20 cellular contexts compared by ENCODE assay signal in the genomic region with DNA sequence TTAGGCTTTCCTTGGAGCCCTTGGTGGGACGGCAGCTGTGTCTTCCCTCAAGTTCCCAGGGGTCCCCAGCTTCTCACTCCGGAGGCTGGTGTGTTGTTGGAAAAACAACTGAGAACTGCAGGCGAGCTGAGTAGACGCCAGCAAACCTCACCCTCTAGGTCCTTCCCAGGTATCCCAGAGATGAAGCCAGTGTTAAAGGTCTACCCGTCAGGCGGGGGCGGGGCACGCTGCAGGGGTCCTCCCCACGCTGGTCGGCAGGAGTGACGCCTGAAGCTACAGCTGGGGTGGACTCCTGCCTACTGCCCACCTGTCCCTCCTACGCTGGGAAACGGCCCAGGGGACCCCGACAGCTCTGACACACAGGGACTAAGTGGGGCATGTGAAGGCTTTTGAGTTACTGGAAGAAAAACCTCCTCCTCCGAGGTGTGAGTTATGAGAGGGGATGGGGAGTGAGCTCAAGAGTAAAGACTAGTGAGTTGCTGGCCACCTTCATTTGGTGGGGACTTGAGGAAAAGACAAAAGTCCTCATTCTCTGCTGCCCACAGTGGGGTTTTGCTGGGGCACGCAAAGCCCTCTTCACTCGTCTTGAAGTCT.
"Had no signal": no experiment of that assay in that cellular context is flagged by ENCODE, and none has a peak within 500 bp of the region (broad histone marks: within the 10 kb centered on the region; RNA-seq: fewer than 3 reads in every experiment).

No MANE protein-coding gene starts in this region.

- H3K36me3 ChIP-seq: esophagus squamous epithelium, gastroesophageal sphincter, ovary, right atrium auricular region, thoracic aorta, transverse colon had no signal

- H3K4me1 ChIP-seq: esophagus squamous epithelium, gastroesophageal sphincter, right atrium auricular region had no signal

- H3K4me1 Mint-ChIP-seq: stimulated activated effector memory CD8-positive, alpha-beta T cell treated with anti-CD3 and anti-CD28 coated beads, Interleukin-12 subunit alpha, Interleukin-12 subunit beta, amount 100 ng/mL, for 72 hours had no signal

- H3K27ac Mint-ChIP-seq: dendritic cell treated with granulocyte-macrophage colony-stimulating factor and Interleukin-4, amounts not matched to agents 40 ng/mL and 50 ng/mL, for 4 days; effector memory CD8-positive, alpha-beta T cell; stimulated activated effector memory CD8-positive, alpha-beta T cell treated with anti-CD3 and anti-CD28 coated beads, Interleukin-12 subunit alpha, Interleukin-12 subunit beta, amount 100 ng/mL, for 72 hours had no signal

- H3K4me3 ChIP-seq: esophagus squamous epithelium, gastroesophageal sphincter, mucosa of descending colon, ovary, right atrium auricular region, smooth muscle cell, stomach, thoracic aorta, transverse colon had no signal

- H3K4me2 ChIP-seq: smooth muscle cell had no signal

- H3K9me3 Mint-ChIP-seq: dendritic cell treated with granulocyte-macrophage colony-stimulating factor and Interleukin-4, amounts not matched to agents 40 ng/mL and 50 ng/mL, for 4 days had no signal

- H3K9me3 ChIP-seq: esophagus squamous epithelium, gastroesophageal sphincter, mucosa of descending colon, ovary, right atrium auricular region, stomach, thoracic aorta, transverse colon had no signal

- H3K36me3 Mint-ChIP-seq: naive thymus-derived CD8-positive, alpha-beta T cell; stimulated activated effector memory CD8-positive, alpha-beta T cell treated with anti-CD3 and anti-CD28 coated beads, Interleukin-12 subunit alpha, Interleukin-12 subunit beta, amount 100 ng/mL, for 72 hours had no signal

- DNase-seq: effector memory CD8-positive, alpha-beta T cell; esophagus squamous epithelium; foreskin fibroblast; glutamatergic neuron; kidney glomerular epithelial cell; mammary epithelial cell; mucosa of descending colon; naive thymus-derived CD8-positive, alpha-beta T cell; ovary; stimulated activated CD4-positive, alpha-beta T cell treated with anti-CD3 and anti-CD28 coated beads, Interleukin-4, amount 100 ng/mL, for 1 hour; stimulated activated CD8-positive, alpha-beta memory T cell treated with anti-CD3 and anti-CD28 coated beads, Interleukin-4, amount 100 ng/mL, for 48 hours; stomach; transverse colon had no signal

- H3K4me3 Mint-ChIP-seq: dendritic cell treated with granulocyte-macrophage colony-stimulating factor and Interleukin-4, amounts not matched to agents 40 ng/mL and 50 ng/mL, for 4 days; effector memory CD8-positive, alpha-beta T cell; stimulated activated effector memory CD8-positive, alpha-beta T cell treated with anti-CD3 and anti-CD28 coated beads, Interleukin-12 subunit alpha, Interleukin-12 subunit beta, amount 100 ng/mL, for 72 hours had no signal

- ATAC-seq: effector memory CD8-positive, alpha-beta T cell; gastroesophageal sphincter; mucosa of descending colon; naive thymus-derived CD8-positive, alpha-beta T cell; stimulated activated effector memory CD8-positive, alpha-beta T cell treated with anti-CD3 and anti-CD28 coated beads, Interleukin-12 subunit alpha, Interleukin-12 subunit beta, amount 100 ng/mL, for 72 hours had no signal

- H3K27ac ChIP-seq: esophagus squamous epithelium, gastroesophageal sphincter, ovary, right atrium auricular region, stomach, thoracic aorta, transverse colon had no signal

- FAIRE-seq: urothelium cell line had no signal

- H3K27me3 ChIP-seq: ovary, right atrium auricular region, transverse colon had no signal
